23 cellular contexts compared by ENCODE assay signal in the genomic region with DNA sequence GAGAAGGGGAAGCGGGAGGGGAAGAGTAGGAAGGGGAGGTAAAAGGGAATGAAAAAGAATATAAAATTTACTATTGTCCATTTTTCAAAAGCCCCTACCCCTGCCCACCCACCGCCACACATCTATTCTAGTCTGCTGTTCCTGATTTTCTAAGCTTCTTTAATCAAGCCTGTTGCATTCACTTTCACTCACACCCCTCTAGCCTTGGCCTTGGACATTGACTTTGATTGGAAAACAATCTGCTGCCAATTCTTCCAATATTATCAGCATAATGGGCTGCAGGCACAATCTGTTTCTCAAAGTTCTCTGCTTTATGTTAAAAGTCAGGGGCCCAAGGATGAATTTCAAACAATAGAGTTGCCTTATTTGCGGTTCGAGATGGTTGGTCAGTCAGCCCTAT.
DNase-seq lines count a peak whose midpoint lies in the region; ATAC-seq, FAIRE-seq and TF ChIP-seq lines count a peak whose summit lies in the region.
"Had no signal": no experiment of that assay in that cellular context is flagged by ENCODE, and none has a peak within 500 bp of the region (broad histone marks: within the 10 kb centered on the region; RNA-seq: fewer than 3 reads in every experiment).

No MANE protein-coding gene starts in this region.

- H3K27me3 Mint-ChIP-seq in glutamatergic neuron (ENCODE audit: unreplicated experiment) = no peaks in the 10 kb centered on the region

- no peaks in the 10 kb centered on the region for H3K4me1 Mint-ChIP-seq in glutamatergic neuron (ENCODE audit: low read depth, unreplicated experiment)
- H3K4me1 Mint-ChIP-seq: CD4-positive, CD25-positive, alpha-beta regulatory T cell had no signal

- H3K79me2 ChIP-seq in PC-3 (ENCODE audit: low read length) = no peaks in the 10 kb centered on the region

- H3K9ac ChIP-seq in PC-3 (ENCODE audit: low read length) = peak overlapping the region; percentile 51

- peaks cover 40% of the 10 kb centered on the region for H3K4me1 ChIP-seq in PC-3 (ENCODE audit: insufficient read depth, low read length)
- no peaks in the 10 kb centered on the region for H3K4me1 ChIP-seq in small intestine (ENCODE audit: control insufficient read depth in 2 of 2, insufficient read depth in 1 of 2, low read depth in 1 of 2, low read length in 1 of 2)
- H3K4me1 ChIP-seq: BE2C, Peyer's patch, SJCRH30 had no signal

- POLR2A ChIA-PET in AG04450 (lab: Yijun Ruan, JAX) = no interaction called here
- POLR2A ChIA-PET in PC-3 (lab: Charles Lee; ENCODE audit: unreplicated experiment) = no interaction called here

- peak overlapping the region; percentile 33 for H3K4me2 ChIP-seq in PC-3 (ENCODE audit: low read length)

- WGBS in small intestine, 3 donors = 46 to 80% (median 53%) methylated on average over 4 of the region's 4 CpGs

- TF ChIP-seq CTCF in AG04450 (IDR thresholded peaks at IDR 0.05; ENCODE audit: low read depth, low read length) (no peak), PC-3 (conservative IDR thresholded peaks at IDR 0.05; ENCODE audit: low read depth, low read length) (no peak), glutamatergic neuron (IDR thresholded peaks at IDR 0.05; ENCODE audit: partially characterized antibody, unreplicated experiment) (no peak)

- no peaks in the 10 kb centered on the region for H3K27me3 ChIP-seq in AG04450 (ENCODE audit: control insufficient read depth, insufficient read depth, low read length)
- H3K27me3 ChIP-seq in PC-3 (ENCODE audit: low read length) = no peaks in the 10 kb centered on the region
- no peaks in the 10 kb centered on the region for H3K27me3 ChIP-seq in small intestine (ENCODE audit: control insufficient read depth in 2 of 2, insufficient read depth in 2 of 2, low read length in 2 of 2)
- H3K27me3 ChIP-seq: BE2C, Peyer's patch, SJCRH30 had no signal

- H3K9me2 ChIP-seq in PC-3 (replicated peaks; ENCODE audit: low read length) = no peaks in the 10 kb centered on the region

- H3K4me3 ChIP-seq in AG04450 (ENCODE audit: low read depth, low read length) (no peak overlapping the region), PC-3 (ENCODE audit: low read length) (no peak overlapping the region), small intestine (ENCODE audit: low read depth in 1 of 2, low read length in 2 of 2) (no peak overlapping the region)
- H3K4me3 ChIP-seq: Peyer's patch, SJCRH30 had no signal

- H4K20me1 ChIP-seq in PC-3 (ENCODE audit: low read length) = no peaks in the 10 kb centered on the region

- intact Hi-C loops in PC-3 (cut with micrococcal nuclease) = no loop called here

- no TSS peak for BruUV-seq in PC-3 (replicated peaks; lab: Mats Ljungman, UMichigan)

- ATAC-seq in PC-3 (no peak), HG02642 (IDR thresholded peaks at IDR 0.05; ENCODE audit: poor library complexity, unreplicated experiment) (no peak)
- ATAC-seq: HepG2 had no signal

- no peaks in the 10 kb centered on the region for H3F3A ChIP-seq in PC-3 (ENCODE audit: low read length, unreplicated experiment)

- CTCF ChIA-PET in AG04450 (lab: Charles Lee) (no interaction called here), PC-3 (lab: Charles Lee) (no interaction called here)

- DNase-seq in AG04450 (ENCODE audit: low read depth, low spot score) = no peak
- no peak for DNase-seq in PC-3
- no peak for DNase-seq in epithelial cell of prostate (ENCODE audit: low read depth, low spot score)
- peak; percentile 47 for DNase-seq in small intestine
- DNase-seq in globus pallidus (ENCODE audit: low spot score) = no peak
- no peak for DNase-seq in glutamatergic neuron
- DNase-seq: BE2C; CD4-positive, CD25-positive, alpha-beta regulatory T cell; DMS79; H7; KBM-7; MM.1S; NCI-H1048; NCI-H1436; NCI-H1930; NCI-H2227 treated with DMSO at 0.1 percent for 48 hours; NCI-H510A; NCI-H748 treated with DMSO at 0.1 percent for 48 hours; Peyer's patch; SJCRH30 had no signal

- no peaks in the 10 kb centered on the region for H3K9me3 Mint-ChIP-seq in glutamatergic neuron (ENCODE audit: unreplicated experiment)

- H3K36me3 ChIP-seq in PC-3 (ENCODE audit: low read depth, low read length) (no peaks in the 10 kb centered on the region), small intestine (ENCODE audit: control insufficient read depth in 2 of 2, insufficient read depth in 2 of 2, low read length in 2 of 2) (no peaks in the 10 kb centered on the region)
- H3K36me3 ChIP-seq: BE2C, Peyer's patch, SJCRH30 had no signal

- H3K27ac ChIP-seq in AG04450 (ENCODE audit: low read depth, low read length) = peak overlapping the region; percentile 55
- H3K27ac ChIP-seq in PC-3 (ENCODE audit: low read length) = peak overlapping the region; percentile 86
- H3K27ac ChIP-seq in epithelial cell of prostate = peak overlapping the region; percentile 23
- no peak overlapping the region for H3K27ac ChIP-seq in small intestine (ENCODE audit: low read depth in 1 of 2, low read length in 1 of 2)
- H3K27ac ChIP-seq: HL-60, Peyer's patch, SJCRH30 had no signal

- 0 out of 2 replicates have a peak overlapping the region, but pooled peaks have one; percentile 32 for H2AFZ ChIP-seq in PC-3 (ENCODE audit: low read length)

- no peak for FAIRE-seq in small intestine (lab: Jason Lieb, UNC)
- FAIRE-seq: HepG2 had no signal

- no peak overlapping the region for H3K27ac Mint-ChIP-seq in glutamatergic neuron (ENCODE audit: unreplicated experiment)
- H3K27ac Mint-ChIP-seq: CD4-positive, CD25-positive, alpha-beta regulatory T cell had no signal

- H3K9me3 ChIP-seq in AG04450 (ENCODE audit: control insufficient read depth, insufficient read depth, low read length) (peaks cover 3% of the 10 kb centered on the region; the same call in 1 of the 2 replicates), PC-3 (ENCODE audit: low read length) (no peaks in the 10 kb centered on the region), small intestine (ENCODE audit: control insufficient read depth, low read depth) (no peaks in the 10 kb centered on the region)
- H3K9me3 ChIP-seq: BE2C, Peyer's patch, SJCRH30 had no signal

- no peaks in the 10 kb centered on the region for H3K36me3 Mint-ChIP-seq in glutamatergic neuron (ENCODE audit: unreplicated experiment)
- H3K36me3 Mint-ChIP-seq: CD4-positive, CD25-positive, alpha-beta regulatory T cell had no signal

- no peak overlapping the region for H3K4me3 Mint-ChIP-seq in glutamatergic neuron (ENCODE audit: unreplicated experiment)
- H3K4me3 Mint-ChIP-seq: CD4-positive, CD25-positive, alpha-beta regulatory T cell had no signal

Comparison
In these comparisons a context has a peak if more than half of its experiments do, and no peak if none do; other contexts are left out.
1. H3K27ac ChIP-seq: peak in AG04450 (single experiment), PC-3 (single experiment) and epithelial cell of prostate (single experiment); none in small intestine (0 of 2).